Comparison of ENCODE assay signal across 9 cellular contexts in genomic region chr11:132158091-132158490, GRCh38.
DNase-seq lines count a peak whose midpoint lies in the region; ATAC-seq and TF ChIP-seq lines count a peak whose summit lies in the region.
"Had no signal": no experiment of that assay in that cellular context is flagged by ENCODE, and none has a peak within 500 bp of the region (broad histone marks: within the 10 kb centered on the region; RNA-seq: fewer than 3 reads in every experiment).

No MANE protein-coding gene starts in this region.

- H3K27ac Mint-ChIP-seq in natural killer cell: no peak overlapping the region

- peak; percentile 38 for DNase-seq in EL
- DNase-seq in M059J (ENCODE audit: low read depth): peak; percentile 36
- no peak for DNase-seq in left lobe of liver (ENCODE audit: low spot score)
- no peak for DNase-seq in HuH-7.5 (ENCODE audit: low spot score)
- no peak for DNase-seq in natural killer cell
- DNase-seq in T-helper 9 cell: no peak
- no peak for DNase-seq in DMS114 treated with DMSO at 0.1 percent for 48 hours (lab: John Stamatoyannopoulos, UW; ENCODE audit: unreplicated experiment)
- DNase-seq: activated CD8-positive, alpha-beta memory T cell treated with anti-CD3 and anti-CD28 coated beads for 24 hours had no signal

- intact Hi-C loops in natural killer cell (cut with micrococcal nuclease): no loop called here

- H3K4me3 Mint-ChIP-seq in natural killer cell: no peak overlapping the region

- no peak for TF ChIP-seq CTCF in natural killer cell (IDR thresholded peaks at IDR 0.05)

- no peaks in the 10 kb centered on the region for H3K27me3 Mint-ChIP-seq in natural killer cell (ENCODE audit: low read depth in 2 of 2)

- ATAC-seq in SK-N-SH treated with all-trans-retinoic acid at 6 μM for 48 hours (peak; percentile 83), left lobe of liver (peak; percentile 45), natural killer cell (no peak)

- H3K4me1 Mint-ChIP-seq in natural killer cell: no peaks in the 10 kb centered on the region

- H3K36me3 Mint-ChIP-seq in natural killer cell: no peaks in the 10 kb centered on the region

- peaks cover 0 to 3% of the 10 kb centered on the region in 2 donors for H3K9me3 Mint-ChIP-seq in natural killer cell

TF ChIP-seq in SK-N-SH treated with all-trans-retinoic acid at 6 μM for 48 hours, 23 proteins besides CTCF, POLR2A, EP300 and RAD21:
- TF ChIP-seq ZFP3 (CRISPR knock-in tag; IDR thresholded peaks at IDR 0.05) (no peak), POU6F1 (CRISPR knock-in tag; IDR thresholded peaks at IDR 0.05; ENCODE audit: borderline replicate concordance, low read depth) (no peak), SNAI2 (CRISPR knock-in tag; IDR thresholded peaks at IDR 0.05) (no peak), ISL1 (CRISPR knock-in tag; IDR thresholded peaks at IDR 0.05) (no peak), PPARA (CRISPR knock-in tag; IDR thresholded peaks at IDR 0.05; ENCODE audit: borderline replicate concordance) (no peak), ZC3H10 (CRISPR knock-in tag; IDR thresholded peaks at IDR 0.05) (no peak), PATZ1 (CRISPR knock-in tag; IDR thresholded peaks at IDR 0.05; ENCODE audit: borderline replicate concordance) (no peak), BACH2 (CRISPR knock-in tag; IDR thresholded peaks at IDR 0.05; ENCODE audit: borderline replicate concordance) (no peak), ZNF565 (CRISPR knock-in tag; conservative IDR thresholded peaks at IDR 0.05; ENCODE audit: low read depth) (no peak), OSR1 (CRISPR knock-in tag; IDR thresholded peaks at IDR 0.05) (no peak), ZNF8 (CRISPR knock-in tag; IDR thresholded peaks at IDR 0.05) (no peak), TOX (CRISPR knock-in tag; IDR thresholded peaks at IDR 0.05; ENCODE audit: borderline replicate concordance) (no peak), RARB (CRISPR knock-in tag; IDR thresholded peaks at IDR 0.05) (no peak), CSDC2 (CRISPR knock-in tag; IDR thresholded peaks at IDR 0.05) (no peak), TCF4 (CRISPR knock-in tag; IDR thresholded peaks at IDR 0.05; ENCODE audit: borderline replicate concordance) (no peak)
- TF ChIP-seq, protein P1, sequence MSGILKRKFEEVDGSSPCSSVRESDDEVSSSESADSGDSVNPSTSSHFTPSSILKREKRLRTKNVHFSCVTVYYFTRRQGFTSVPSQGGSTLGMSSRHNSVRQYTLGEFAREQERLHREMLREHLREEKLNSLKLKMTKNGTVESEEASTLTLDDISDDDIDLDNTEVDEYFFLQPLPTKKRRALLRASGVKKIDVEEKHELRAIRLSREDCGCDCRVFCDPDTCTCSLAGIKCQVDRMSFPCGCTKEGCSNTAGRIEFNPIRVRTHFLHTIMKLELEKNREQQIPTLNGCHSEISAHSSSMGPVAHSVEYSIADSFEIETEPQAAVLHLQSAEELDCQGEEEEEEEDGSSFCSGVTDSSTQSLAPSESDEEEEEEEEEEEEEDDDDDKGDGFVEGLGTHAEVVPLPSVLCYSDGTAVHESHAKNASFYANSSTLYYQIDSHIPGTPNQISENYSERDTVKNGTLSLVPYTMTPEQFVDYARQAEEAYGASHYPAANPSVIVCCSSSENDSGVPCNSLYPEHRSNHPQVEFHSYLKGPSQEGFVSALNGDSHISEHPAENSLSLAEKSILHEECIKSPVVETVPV (CRISPR knock-in tag; IDR thresholded peaks at IDR 0.05): no peak

Comparison
In these comparisons a context has a peak if more than half of its experiments do, and no peak if none do; other contexts are left out.
1. DNase-seq: peak in EL (single experiment) and M059J (single experiment); none in left lobe of liver (single experiment), HuH-7.5 (single experiment), natural killer cell (single experiment), T-helper 9 cell (single experiment) and DMS114 treated with DMSO at 0.1 percent for 48 hours (single experiment).
2. ATAC-seq: peak in SK-N-SH treated with all-trans-retinoic acid at 6 μM for 48 hours (single experiment) and left lobe of liver (single experiment); none in natural killer cell (0 of 3).